In genomic region chr7:159123793-159124192, GRCh38 we compare ENCODE assay signal across 1 cellular context. TPM values are rescaled to one million over a fixed set of nuclear protein-coding genes. Genes with fewer than 3 reads are reported as not detected.
"Had no signal": no experiment of that assay in that cellular context is flagged by ENCODE, and none has a peak within 500 bp of the region (broad histone marks: within the 10 kb centered on the region; RNA-seq: fewer than 3 reads in every experiment).

No MANE protein-coding gene starts in this region.

RNA-seq across cellular contexts. Expression of gene VIPR2, which starts 20.9 kb away (rescaled TPM):
- polyA plus RNA-seq: GM23248 had no signal
